ENCODE assay signal across 15 cellular contexts in genomic region chr13:60370343-60370742, GRCh38. TPM values are rescaled to one million over a fixed set of nuclear protein-coding genes. Genes with fewer than 3 reads are reported as not detected.
DNase-seq lines count a peak whose midpoint lies in the region; ATAC-seq and TF ChIP-seq lines count a peak whose summit lies in the region.
"Had no signal": no experiment of that assay in that cellular context is flagged by ENCODE, and none has a peak within 500 bp of the region (broad histone marks: within the 10 kb centered on the region; RNA-seq: fewer than 3 reads in every experiment).

No MANE protein-coding gene starts in this region.

- H3K9ac ChIP-seq in DND-41 (ENCODE audit: low read depth, low read length) (no peak overlapping the region), Karpas-422 (ENCODE audit: low read length) (peak overlapping the region; percentile 48), OCI-LY3 (ENCODE audit: low read length) (no peak overlapping the region)

- no peaks in the 10 kb centered on the region for H3K9me2 ChIP-seq in Karpas-422 (replicated peaks; ENCODE audit: insufficient read depth, low read length)

- H2AFZ ChIP-seq in DND-41 (ENCODE audit: low read depth, low read length) (no peak overlapping the region), Karpas-422 (ENCODE audit: low read length) (peak overlapping the region; percentile 99), OCI-LY3 (ENCODE audit: low read depth, low read length) (peak overlapping the region; percentile 88)

- H4K20me1 ChIP-seq in DND-41 (ENCODE audit: insufficient read depth, low read length) (no peaks in the 10 kb centered on the region), Karpas-422 (ENCODE audit: insufficient read depth, low read depth, low read length) (no peaks in the 10 kb centered on the region), OCI-LY3 (ENCODE audit: insufficient read depth, low read length) (no peaks in the 10 kb centered on the region)

- H3K27ac ChIP-seq in DND-41 (ENCODE audit: low read length): no peak overlapping the region
- H3K27ac ChIP-seq in Karpas-422 (ENCODE audit: low read length): no peak overlapping the region
- H3K27ac ChIP-seq in OCI-LY3 (ENCODE audit: low read length): no peak overlapping the region
- H3K27ac ChIP-seq: SJCRH30 had no signal

- no peaks in the 10 kb centered on the region for H3K79me2 ChIP-seq in DND-41 (ENCODE audit: insufficient read depth, low read length)
- H3K79me2 ChIP-seq in Karpas-422 (ENCODE audit: low read length): no peaks in the 10 kb centered on the region
- H3K79me2 ChIP-seq in OCI-LY3 (ENCODE audit: low read length): no peaks in the 10 kb centered on the region

- no peak overlapping the region for H3K4me2 ChIP-seq in DND-41 (ENCODE audit: insufficient read depth, low read length)
- peak overlapping the region; percentile 60 for H3K4me2 ChIP-seq in Karpas-422 (ENCODE audit: low read depth, low read length, poor library complexity, severe bottlenecking)
- peak overlapping the region; percentile 64 for H3K4me2 ChIP-seq in OCI-LY3 (ENCODE audit: low read length)

- H3K9me3 ChIP-seq in DND-41 (ENCODE audit: insufficient read depth, low read length, severe bottlenecking) (no peaks in the 10 kb centered on the region), Karpas-422 (ENCODE audit: low read length) (no peaks in the 10 kb centered on the region), OCI-LY3 (ENCODE audit: insufficient read depth, low read length) (no peaks in the 10 kb centered on the region; the same call in 1 of the 2 replicates)
- H3K9me3 ChIP-seq: SJCRH30 had no signal

- H3K27me3 ChIP-seq in DND-41 (ENCODE audit: insufficient read depth, low read length, poor library complexity) (no peaks in the 10 kb centered on the region), Karpas-422 (ENCODE audit: low read length) (no peaks in the 10 kb centered on the region), OCI-LY3 (ENCODE audit: low read depth, low read length) (no peaks in the 10 kb centered on the region)
- H3K27me3 ChIP-seq: SJCRH30 had no signal

- ATAC-seq in DND-41 (ENCODE audit: insufficient read depth, low read depth) (peak; percentile 59; the same call in 2 of the 3 replicates), esophagus mucosa (peak; percentile 65), HG03342 (IDR thresholded peaks at IDR 0.05; ENCODE audit: unreplicated experiment) (no peak)
- ATAC-seq: HCT116 had no signal

- H3K4me3 ChIP-seq in DND-41 (ENCODE audit: low read depth in 1 of 2, low read length in 2 of 2) (no peak overlapping the region), Karpas-422 (ENCODE audit: low read length) (peak overlapping the region; percentile 47; the same call in 1 of the 2 replicates), OCI-LY3 (ENCODE audit: low read length) (peak overlapping the region; percentile 55)
- H3K4me3 ChIP-seq: SJCRH30 had no signal

- peak; percentile 8 for DNase-seq in DND-41
- peak; percentile 69 for DNase-seq in Karpas-422
- DNase-seq in T-helper 9 cell: no peak
- DNase-seq in iPS-NIHi11 (ENCODE audit: low spot score): no peak
- DNase-seq: ACHN, IMR-90, NCI-H1436 treated with DMSO at 0.1 percent for 48 hours, NCI-H345, RPMI8226, SJCRH30, SW 1271 had no signal

- no peaks in the 10 kb centered on the region for H3K4me1 ChIP-seq in DND-41 (ENCODE audit: insufficient read depth, low read length)
- H3K4me1 ChIP-seq in Karpas-422 (ENCODE audit: low read length): peaks cover 9% of the 10 kb centered on the region
- peaks cover 8% of the 10 kb centered on the region for H3K4me1 ChIP-seq in OCI-LY3 (ENCODE audit: low read length)
- H3K4me1 ChIP-seq: SJCRH30 had no signal

- H3K36me3 ChIP-seq in DND-41 (ENCODE audit: insufficient read depth, low read length): no peaks in the 10 kb centered on the region
- no peaks in the 10 kb centered on the region for H3K36me3 ChIP-seq in Karpas-422 (ENCODE audit: insufficient read depth, low read length)
- H3K36me3 ChIP-seq in OCI-LY3 (replicated peaks; ENCODE audit: low read depth, low read length): no peaks in the 10 kb centered on the region
- H3K36me3 ChIP-seq: SJCRH30 had no signal

- TF ChIP-seq CTCF in DND-41 (IDR thresholded peaks at IDR 0.05; ENCODE audit: borderline replicate concordance, extremely low read depth, low read length, poor library complexity, severe bottlenecking) (no peak), OCI-LY3 (IDR thresholded peaks at IDR 0.05; ENCODE audit: low read depth, low read length) (no peak)

RNA-seq across cellular contexts. Expression of gene TDRD3, which starts 26.7 kb away (rescaled TPM):
- 7.4 and 7.8 TPM in 2 replicates for total RNA-seq in Karpas-422 (2014; rRNA removed; shearing (Covaris generic); ENCODE audit: low replicate concordance)
- total RNA-seq in esophagus mucosa: 19.0 TPM

Comparison
In these comparisons a context has a peak if more than half of its experiments do, and no peak if none do; other contexts are left out.
1. DNase-seq: peak in DND-41 (single experiment) and Karpas-422 (single experiment); none in T-helper 9 cell (single experiment) and iPS-NIHi11 (single experiment).
2. H3K4me3 ChIP-seq: peak in Karpas-422 (single experiment) and OCI-LY3 (single experiment); none in DND-41 (0 of 2).